Comparison of ENCODE assay signal across 8 cellular contexts in the genomic region with DNA sequence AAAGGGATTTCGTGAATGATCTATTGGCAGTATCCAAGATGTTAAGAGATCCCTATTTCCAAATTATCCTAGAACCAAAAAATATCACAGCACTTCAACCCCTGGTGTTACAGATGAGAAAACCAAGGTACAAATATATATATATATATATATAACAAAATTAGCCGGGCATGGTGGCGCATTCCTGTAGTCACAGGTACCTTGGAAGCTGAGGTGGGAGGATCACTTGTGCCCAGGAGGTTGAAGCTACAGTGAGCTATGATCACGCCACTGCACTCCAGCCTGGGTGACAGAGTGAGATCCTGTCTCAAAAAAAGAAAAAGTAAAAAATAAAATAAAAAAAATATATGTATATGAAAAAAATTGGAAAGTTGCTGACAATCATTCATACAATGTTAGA. TPM values are rescaled to one million over a fixed set of nuclear protein-coding genes. Genes with fewer than 3 reads are reported as not detected.
DNase-seq lines count a peak whose midpoint lies in the region; ATAC-seq and TF ChIP-seq lines count a peak whose summit lies in the region.

No MANE protein-coding gene starts in this region.

- H3K9me2 ChIP-seq in PC-3 (replicated peaks; ENCODE audit: low read length) = no peaks in the 10 kb centered on the region

- intact Hi-C loops in CD8-positive, alpha-beta T cell (cut with DNase I, micrococcal nuclease) = loop anchor here (1.0 to 5.0 kb wide), 10 partner anchors 57 to 495 kb away; partner anchors contain the start of genes ATXN2L (in 1 of the 2), LAT (in 1 of the 2), RABEP2 (in 1 of the 2) and SGF29 (in 1 of the 2)
- intact Hi-C loops in PC-3 (cut with micrococcal nuclease) = loop anchor here (2.0 kb wide), 1 partner anchor 56 kb away; no protein-coding TSS in a partner anchor

- no peaks in the 10 kb centered on the region for H3K9me3 Mint-ChIP-seq in CD8-positive, alpha-beta T cell
- no peaks in the 10 kb centered on the region for H3K9me3 Mint-ChIP-seq in endodermal cell
- H3K9me3 Mint-ChIP-seq in osteocyte (ENCODE audit: unreplicated experiment) = no peaks in the 10 kb centered on the region

- H2AFZ ChIP-seq in PC-3 (ENCODE audit: low read length) = peak overlapping the region; percentile 98

- peak overlapping the region; percentile 91 for H3K27ac ChIP-seq in CD8-positive, alpha-beta T cell (ENCODE audit: low read depth, low read length)
- H3K27ac ChIP-seq in PC-3 (ENCODE audit: low read length) (peak overlapping the region; percentile 89), endodermal cell (ENCODE audit: low read depth, low read length) (peak overlapping the region; percentile 93)

- no peaks in the 10 kb centered on the region for H3K27me3 Mint-ChIP-seq in CD8-positive, alpha-beta T cell (ENCODE audit: low read depth)
- peaks cover 4% of the 10 kb centered on the region for H3K27me3 Mint-ChIP-seq in endodermal cell (ENCODE audit: insufficient read depth)
- H3K27me3 Mint-ChIP-seq in osteocyte (ENCODE audit: unreplicated experiment) = no peaks in the 10 kb centered on the region

- H3K27ac Mint-ChIP-seq in CD8-positive, alpha-beta T cell = peak overlapping the region; percentile 100
- H3K27ac Mint-ChIP-seq in endodermal cell (peak overlapping the region; percentile 100), osteocyte (ENCODE audit: unreplicated experiment) (peak overlapping the region; percentile 100)

- H3K36me3 Mint-ChIP-seq in CD8-positive, alpha-beta T cell = peaks cover 41% of the 10 kb centered on the region
- H3K36me3 Mint-ChIP-seq in endodermal cell (ENCODE audit: low read depth) (peaks cover 12% of the 10 kb centered on the region), osteocyte (ENCODE audit: unreplicated experiment) (peaks cover 5% of the 10 kb centered on the region)

- peak overlapping the region; percentile 94 for H3K9ac ChIP-seq in PC-3 (ENCODE audit: low read length)
- H3K9ac ChIP-seq in endodermal cell (ENCODE audit: extremely low read depth, low read length, poor library complexity, severe bottlenecking) = peak overlapping the region; percentile 97

- peaks cover 45% of the 10 kb centered on the region for H3K4me1 ChIP-seq in CD8-positive, alpha-beta T cell (ENCODE audit: insufficient read depth, low read length)
- no peaks in the 10 kb centered on the region for H3K4me1 ChIP-seq in PC-3 (ENCODE audit: insufficient read depth, low read length)
- no peaks in the 10 kb centered on the region for H3K4me1 ChIP-seq in endodermal cell (ENCODE audit: control insufficient read depth, insufficient read depth, low read length)

- H3F3A ChIP-seq in PC-3 (ENCODE audit: low read length, unreplicated experiment) = no peaks in the 10 kb centered on the region

- no peaks in the 10 kb centered on the region for H3K27me3 ChIP-seq in CD8-positive, alpha-beta T cell (ENCODE audit: insufficient read depth, low read length)
- no peaks in the 10 kb centered on the region for H3K27me3 ChIP-seq in PC-3 (ENCODE audit: low read length)
- H3K27me3 ChIP-seq in endodermal cell (ENCODE audit: control insufficient read depth, insufficient read depth, low read length, poor library complexity, severe bottlenecking) = no peaks in the 10 kb centered on the region

- peak overlapping the region; percentile 97 for H3K4me3 Mint-ChIP-seq in CD8-positive, alpha-beta T cell
- H3K4me3 Mint-ChIP-seq in endodermal cell = peak overlapping the region; percentile 93
- H3K4me3 Mint-ChIP-seq in osteocyte (ENCODE audit: unreplicated experiment) = peak overlapping the region; percentile 95

- H3K4me1 Mint-ChIP-seq in CD8-positive, alpha-beta T cell (ENCODE audit: low read depth) = peaks cover 69% of the 10 kb centered on the region
- H3K4me1 Mint-ChIP-seq in endodermal cell (no peaks in the 10 kb centered on the region), osteocyte (ENCODE audit: unreplicated experiment) (peaks cover 5% of the 10 kb centered on the region)

- in situ Hi-C loops in KBM-7 (cut with MboI; ENCODE audit: low pct_unique_long_range_greater_than_20kb, low sequenced_read_pairs) = loop anchor here (5.0 kb wide), 1 partner anchor 50 kb away; no protein-coding TSS in a partner anchor

- CTCF ChIA-PET in CD8-positive, alpha-beta T cell (lab: Charles Lee) = interaction anchor here (0.7 to 1.8 kb wide), 4 partner anchors 11 to 1335 kb away, joined by 3 to 6 read pairs (median 4); partner anchors contain the start of gene SGF29
- CTCF ChIA-PET in PC-3 (lab: Charles Lee) = no interaction called here

- no peak for DNase-seq in CD8-positive, alpha-beta T cell
- DNase-seq in PC-3 (no peak), endodermal cell (no peak), osteocyte (ENCODE audit: extremely low spot score, unreplicated experiment) (no peak), KBM-7 (no peak), foreskin fibroblast (no peak)

- no peak for ATAC-seq in CD8-positive, alpha-beta T cell
- ATAC-seq in PC-3 (no peak), HG02981 (IDR thresholded peaks at IDR 0.05; ENCODE audit: unreplicated experiment) (no peak), HG03139 (IDR thresholded peaks at IDR 0.05; ENCODE audit: unreplicated experiment) (no peak)

- H3K36me3 ChIP-seq in CD8-positive, alpha-beta T cell (ENCODE audit: insufficient read depth, low read length) = peaks cover 7% of the 10 kb centered on the region
- H3K36me3 ChIP-seq in PC-3 (ENCODE audit: low read depth, low read length) (no peaks in the 10 kb centered on the region), endodermal cell (ENCODE audit: control insufficient read depth, insufficient read depth, low read length) (no peaks in the 10 kb centered on the region)

- 51 to 100% methylated on average over 1 to 4 of the region's 4 CpGs for WGBS in endodermal cell (ENCODE audit: insufficient coverage in 1 of 2, insufficient read length in 1 of 2), 2 experiments

- no peaks in the 10 kb centered on the region for H4K20me1 ChIP-seq in PC-3 (ENCODE audit: low read length)

- 0 out of 2 replicates have a peak, but pooled peaks cover 4% of the 10 kb centered on the region for H3K79me2 ChIP-seq in PC-3 (ENCODE audit: low read length)

- H3K9me3 ChIP-seq in CD8-positive, alpha-beta T cell (ENCODE audit: low read length) = no peaks in the 10 kb centered on the region
- H3K9me3 ChIP-seq in PC-3 (ENCODE audit: low read length) (no peaks in the 10 kb centered on the region), endodermal cell (ENCODE audit: control insufficient read depth, low read length) (no peaks in the 10 kb centered on the region)

- H3K4me3 ChIP-seq in CD8-positive, alpha-beta T cell (ENCODE audit: low read depth, low read length) = peak overlapping the region; percentile 95
- H3K4me3 ChIP-seq in PC-3 (ENCODE audit: low read length) = peak overlapping the region; percentile 99
- H3K4me3 ChIP-seq in endodermal cell (ENCODE audit: low read length) = peak overlapping the region; percentile 93
- H3K4me3 ChIP-seq in foreskin fibroblast (ENCODE audit: low read depth in 1 of 2, low read length in 2 of 2) = peak overlapping the region in 1 of 2 donors; percentile 3

- peak overlapping the region; percentile 98 for H3K4me2 ChIP-seq in PC-3 (ENCODE audit: low read length)

- no peak for TF ChIP-seq CTCF in CD8-positive, alpha-beta T cell (IDR thresholded peaks at IDR 0.05)
- TF ChIP-seq CTCF in PC-3 (conservative IDR thresholded peaks at IDR 0.05; ENCODE audit: low read depth, low read length) (no peak), endodermal cell (conservative IDR thresholded peaks at IDR 0.05) (no peak), osteocyte (IDR thresholded peaks at IDR 0.05) (no peak), foreskin fibroblast (IDR thresholded peaks at IDR 0.05; ENCODE audit: low read depth, low read length) (no peak)

- POLR2A ChIA-PET in CD8-positive, alpha-beta T cell (lab: Charles Lee) = interaction anchor here (0.5 to 3.0 kb wide), 6 partner anchors 13 to 355 kb away, joined by 3 to 18 read pairs (median 3); partner anchors contain the start of gene SGF29
- POLR2A ChIA-PET in PC-3 (lab: Charles Lee; ENCODE audit: unreplicated experiment) = no interaction called here

- no TSS peak for BruUV-seq in PC-3 (replicated peaks; lab: Mats Ljungman, UMichigan)

RNA-seq across cellular contexts. Expression of gene CLN3, which starts 0.6 kb away (rescaled TPM):
- total RNA-seq in CD8-positive, alpha-beta T cell = 10 to 100 TPM; 37.0 to 43.2 TPM
- total RNA-seq in PC-3 (2014; rRNA removed) = 10.7 and 13.3 TPM in 2 replicates
- total RNA-seq in endodermal cell = 10 to 100 TPM; 29.9 to 30.2 TPM
- polyA plus RNA-seq in endodermal cell (2013, experiment 1 of 2) = 11.0 TPM
- polyA plus RNA-seq in endodermal cell (2013, experiment 2 of 2) = 13.9 TPM
- 39.4 and 50.7 TPM in 2 replicates for total RNA-seq in osteocyte

RNA-seq across cellular contexts. Expression of gene APOBR, which starts 1.9 kb away (rescaled TPM):
- 1 to 10 TPM; 6.3 TPM for total RNA-seq in CD8-positive, alpha-beta T cell
- total RNA-seq in PC-3 (2014; rRNA removed) (0.04 TPM in 1 of 2 replicates, not detected in the other), endodermal cell (not detected), osteocyte (0.16 TPM in 1 of 2 replicates, not detected in the other)
- polyA plus RNA-seq in endodermal cell (2013, experiment 1 of 2) = not detected
- not detected for polyA plus RNA-seq in endodermal cell (2013, experiment 2 of 2)

RNA-seq across cellular contexts. Expression of gene IL27, which starts 14.1 kb away (rescaled TPM):
- total RNA-seq in CD8-positive, alpha-beta T cell = not detected
- total RNA-seq in PC-3 (2014; rRNA removed) (not detected in 2 replicates), endodermal cell (not detected), osteocyte (not detected in 2 replicates)
- not detected for polyA plus RNA-seq in endodermal cell (2013, experiment 1 of 2)
- not detected for polyA plus RNA-seq in endodermal cell (2013, experiment 2 of 2)

RNA-seq across cellular contexts. Expression of gene NPIPB7, which starts 20.4 kb away (rescaled TPM):
- total RNA-seq in CD8-positive, alpha-beta T cell = not detected
- not detected in 2 replicates for total RNA-seq in PC-3 (2014; rRNA removed)
- under 1 TPM in 1 of 2 donors, not detected in 1; 0.29 TPM for total RNA-seq in endodermal cell
- 0.25 TPM for polyA plus RNA-seq in endodermal cell (2013, experiment 1 of 2)
- polyA plus RNA-seq in endodermal cell (2013, experiment 2 of 2) = 0.62 TPM
- 0.78 TPM in 1 of 2 replicates, not detected in the other for total RNA-seq in osteocyte

RNA-seq across cellular contexts. Expression of gene NUPR1, which starts 46.3 kb away (rescaled TPM):
- total RNA-seq in CD8-positive, alpha-beta T cell = not detected
- 9.2 and 16.5 TPM in 2 replicates for total RNA-seq in PC-3 (2014; rRNA removed)
- not detected for total RNA-seq in endodermal cell
- 0.14 TPM for polyA plus RNA-seq in endodermal cell (2013, experiment 1 of 2)
- not detected for polyA plus RNA-seq in endodermal cell (2013, experiment 2 of 2)
- 124 and 138 TPM in 2 replicates for total RNA-seq in osteocyte
